In genomic region chr4:52195882-52196281, GRCh38 we compare ENCODE assay signal across 25 cellular contexts.
"Had no signal": no experiment of that assay in that cellular context is flagged by ENCODE, and none has a peak within 500 bp of the region (broad histone marks: within the 10 kb centered on the region; RNA-seq: fewer than 3 reads in every experiment).

No MANE protein-coding gene starts in this region.

- H3K9me3 Mint-ChIP-seq: mesothelial cell of epicardium; stimulated activated naive CD8-positive, alpha-beta T cell treated with anti-CD3 and anti-CD28 coated beads, Interleukin-15, Interleukin-2, amounts not matched to agents 100 ng/mL and 50 ng/mL, for 24 hours had no signal

- H3K36me3 Mint-ChIP-seq: immature natural killer cell; memory B cell; mesothelial cell of epicardium; naive B cell; natural killer cell treated with Interleukin-12 subunit alpha and Interleukin-12 subunit beta and Interleukin-15 and Interleukin-18, amount 100 ng/mL, for 72 hours; neural progenitor cell; stimulated activated naive B cell treated with anti-CD40 and anti-IgM and Interleukin-4, amounts not matched to agents 10 μg/mL and 1 μg/mL and 100 μg/mL, for 72 hours had no signal

- H3K27ac Mint-ChIP-seq: effector memory CD8-positive, alpha-beta T cell; immature natural killer cell; memory B cell; mesothelial cell of epicardium; natural killer cell treated with Interleukin-12 subunit alpha and Interleukin-12 subunit beta and Interleukin-15 and Interleukin-18, amount 100 ng/mL, for 72 hours; neural progenitor cell; progenitor cell of endocrine pancreas; stimulated activated naive B cell treated with anti-CD40 and anti-IgM and Interleukin-4, amounts not matched to agents 10 μg/mL and 1 μg/mL and 100 μg/mL, for 72 hours; stimulated activated naive CD8-positive, alpha-beta T cell treated with anti-CD3 and anti-CD28 coated beads, Interleukin-15, Interleukin-2, amounts not matched to agents 100 ng/mL and 50 ng/mL, for 24 hours had no signal

- H3K4me1 ChIP-seq: transverse colon, upper lobe of right lung, vagina had no signal

- H3K4me2 ChIP-seq: neural progenitor cell had no signal

- DNase-seq: effector memory CD8-positive, alpha-beta T cell; erythroblast; esophagus squamous epithelium; foreskin melanocyte; hypothalamus; immature natural killer cell; mucosa of descending colon; naive B cell; right lobe of liver; small intestine; stimulated activated CD4-positive, alpha-beta T cell treated with anti-CD3 and anti-CD28 coated beads, Interleukin-15, amount 100 ng/mL, for 24 hours; stimulated activated CD4-positive, alpha-beta T cell treated with anti-CD3 and anti-CD28 coated beads, Interleukin-2, amount 100 ng/mL, for 48 hours; stimulated activated naive B cell treated with anti-CD40 and anti-IgM and Interleukin-4, amounts not matched to agents 10 μg/mL and 1 μg/mL and 100 μg/mL, for 72 hours; transverse colon; upper lobe of right lung had no signal

- H3K9me3 ChIP-seq: esophagus squamous epithelium, mucosa of descending colon, right lobe of liver, suprapubic skin, transverse colon, upper lobe of right lung, vagina had no signal

- H3K36me3 ChIP-seq: esophagus squamous epithelium, neural progenitor cell, right lobe of liver, suprapubic skin, transverse colon, upper lobe of right lung, vagina had no signal

- H3K27me3 Mint-ChIP-seq: effector memory CD8-positive, alpha-beta T cell; natural killer cell treated with Interleukin-12 subunit alpha and Interleukin-12 subunit beta and Interleukin-15 and Interleukin-18, amount 100 ng/mL, for 72 hours; progenitor cell of endocrine pancreas; stimulated activated naive B cell treated with anti-CD40 and anti-IgM and Interleukin-4, amounts not matched to agents 10 μg/mL and 1 μg/mL and 100 μg/mL, for 72 hours; stimulated activated naive CD8-positive, alpha-beta T cell treated with anti-CD3 and anti-CD28 coated beads, Interleukin-15, Interleukin-2, amounts not matched to agents 100 ng/mL and 50 ng/mL, for 24 hours had no signal

- H3K9ac ChIP-seq: neural progenitor cell, parathyroid adenoma had no signal

- ATAC-seq: effector memory CD8-positive, alpha-beta T cell; mucosa of descending colon; natural killer cell treated with Interleukin-12 subunit alpha and Interleukin-12 subunit beta and Interleukin-15 and Interleukin-18, amount 100 ng/mL, for 72 hours; stimulated activated naive B cell treated with anti-CD40 and anti-IgM and Interleukin-4, amounts not matched to agents 10 μg/mL and 1 μg/mL and 100 μg/mL, for 72 hours; upper lobe of right lung had no signal

- H3K4me3 ChIP-seq: esophagus squamous epithelium, lung, mucosa of descending colon, neural progenitor cell, right lobe of liver, suprapubic skin, transverse colon, upper lobe of right lung, vagina had no signal

- H3K4me3 Mint-ChIP-seq: effector memory CD8-positive, alpha-beta T cell; immature natural killer cell; memory B cell; mesothelial cell of epicardium; naive B cell; natural killer cell treated with Interleukin-12 subunit alpha and Interleukin-12 subunit beta and Interleukin-15 and Interleukin-18, amount 100 ng/mL, for 72 hours; neural progenitor cell; stimulated activated naive B cell treated with anti-CD40 and anti-IgM and Interleukin-4, amounts not matched to agents 10 μg/mL and 1 μg/mL and 100 μg/mL, for 72 hours; stimulated activated naive CD8-positive, alpha-beta T cell treated with anti-CD3 and anti-CD28 coated beads, Interleukin-15, Interleukin-2, amounts not matched to agents 100 ng/mL and 50 ng/mL, for 24 hours had no signal

- H2AFZ ChIP-seq: neural progenitor cell, parathyroid adenoma had no signal

- H3K27ac ChIP-seq: esophagus squamous epithelium, neural progenitor cell, parathyroid adenoma, right lobe of liver, suprapubic skin, transverse colon, upper lobe of right lung, vagina had no signal

- H3K4me1 Mint-ChIP-seq: immature natural killer cell had no signal

- H3K27me3 ChIP-seq: esophagus squamous epithelium, neural progenitor cell, right lobe of liver, suprapubic skin, transverse colon, upper lobe of right lung, vagina had no signal

- H3K79me2 ChIP-seq: parathyroid adenoma had no signal
